1 cellular context compared by ENCODE assay signal in the genomic region with DNA sequence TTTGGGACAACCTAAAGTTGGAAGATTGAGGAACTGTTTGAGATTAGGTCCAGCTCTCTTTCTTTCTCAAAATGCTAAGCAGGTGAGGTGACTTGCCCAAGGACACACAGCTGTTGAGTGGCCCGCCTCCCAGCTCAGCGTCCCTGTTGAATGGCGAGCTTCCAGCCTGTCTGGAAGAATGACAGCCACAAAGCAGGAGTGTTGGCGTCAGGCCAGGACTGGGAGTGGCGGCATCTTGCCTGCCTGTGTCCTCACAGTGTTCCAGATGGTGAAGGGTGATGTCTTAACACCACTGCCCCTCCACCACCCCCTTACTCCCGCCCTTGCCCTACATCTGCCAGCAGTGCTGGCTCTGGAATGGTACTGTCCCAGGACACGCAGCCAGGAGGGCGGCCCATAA.
TF ChIP-seq lines count a peak whose summit lies in the region.

No MANE protein-coding gene starts in this region.

TF ChIP-seq in SK-N-SH, 30 proteins besides CTCF, POLR2A, EP300 and RAD21 (continued from another document):
- TF ChIP-seq, protein P1, sequence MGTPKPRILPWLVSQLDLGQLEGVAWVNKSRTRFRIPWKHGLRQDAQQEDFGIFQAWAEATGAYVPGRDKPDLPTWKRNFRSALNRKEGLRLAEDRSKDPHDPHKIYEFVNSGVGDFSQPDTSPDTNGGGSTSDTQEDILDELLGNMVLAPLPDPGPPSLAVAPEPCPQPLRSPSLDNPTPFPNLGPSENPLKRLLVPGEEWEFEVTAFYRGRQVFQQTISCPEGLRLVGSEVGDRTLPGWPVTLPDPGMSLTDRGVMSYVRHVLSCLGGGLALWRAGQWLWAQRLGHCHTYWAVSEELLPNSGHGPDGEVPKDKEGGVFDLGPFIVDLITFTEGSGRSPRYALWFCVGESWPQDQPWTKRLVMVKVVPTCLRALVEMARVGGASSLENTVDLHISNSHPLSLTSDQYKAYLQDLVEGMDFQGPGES (IDR thresholded peaks at IDR 0.05; ENCODE audit: low read depth, low read length), result no peak
- TF ChIP-seq RCOR1 (IDR thresholded peaks at IDR 0.05; ENCODE audit: low read length) (no peak), NRF1 (IDR thresholded peaks at IDR 0.05; ENCODE audit: low read depth, low read length) (no peak), YY1 (IDR thresholded peaks at IDR 0.05; ENCODE audit: low read depth) (no peak), JUND (IDR thresholded peaks at IDR 0.05) (no peak), MEF2A (IDR thresholded peaks at IDR 0.05; ENCODE audit: borderline replicate concordance, low read depth) (no peak), FOXM1 (IDR thresholded peaks at IDR 0.05; ENCODE audit: low read depth) (no peak), NFIC (IDR thresholded peaks at IDR 0.05; ENCODE audit: borderline replicate concordance) (no peak)
- TF ChIP-seq, protein P2, sequence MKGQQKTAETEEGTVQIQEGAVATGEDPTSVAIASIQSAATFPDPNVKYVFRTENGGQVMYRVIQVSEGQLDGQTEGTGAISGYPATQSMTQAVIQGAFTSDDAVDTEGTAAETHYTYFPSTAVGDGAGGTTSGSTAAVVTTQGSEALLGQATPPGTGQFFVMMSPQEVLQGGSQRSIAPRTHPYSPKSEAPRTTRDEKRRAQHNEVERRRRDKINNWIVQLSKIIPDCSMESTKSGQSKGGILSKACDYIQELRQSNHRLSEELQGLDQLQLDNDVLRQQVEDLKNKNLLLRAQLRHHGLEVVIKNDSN (IDR thresholded peaks at IDR 0.05; ENCODE audit: borderline replicate concordance, low read depth), result no peak
